Comparison of ENCODE assay signal across 14 cellular contexts in the genomic region with DNA sequence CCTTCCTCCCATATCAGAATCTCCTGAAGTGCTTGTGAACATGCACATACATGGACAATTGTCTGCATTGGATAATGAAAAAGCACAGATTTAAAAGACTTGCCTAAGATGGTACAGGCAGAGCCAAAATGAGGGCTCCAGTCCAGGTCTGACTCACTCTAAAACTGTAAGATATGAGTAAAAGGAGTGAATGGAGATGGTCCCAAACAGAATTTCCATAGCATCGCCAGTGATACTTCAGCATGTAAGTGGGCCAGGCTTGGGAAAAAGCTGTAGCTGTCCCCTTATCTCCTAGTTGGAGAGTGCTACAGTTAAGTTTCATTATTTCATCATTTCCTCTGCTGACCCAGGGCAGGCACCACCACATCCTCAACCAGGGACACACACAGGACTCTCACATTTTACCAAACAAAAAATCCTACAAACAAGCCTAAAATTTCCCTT. TPM values are rescaled to one million over a fixed set of nuclear protein-coding genes. Genes with fewer than 3 reads are reported as not detected.
DNase-seq lines count a peak whose midpoint lies in the region; ATAC-seq and TF ChIP-seq lines count a peak whose summit lies in the region.
"Had no signal": no experiment of that assay in that cellular context is flagged by ENCODE, and none has a peak within 500 bp of the region (broad histone marks: within the 10 kb centered on the region; RNA-seq: fewer than 3 reads in every experiment).

No MANE protein-coding gene starts in this region.

- ATAC-seq in activated B cell treated with CpG ODN at 0.5 μM for 24 hours (ENCODE audit: low read depth) (no peak), GM19467 (IDR thresholded peaks at IDR 0.05; ENCODE audit: unreplicated experiment) (no peak)
- ATAC-seq: left ventricle myocardium superior had no signal

- no peak overlapping the region for H3K4me3 ChIP-seq in KMS-11 (IDR thresholded peaks at IDR 0.05; ENCODE audit: insufficient read depth, low read depth, low read length)
- H3K4me3 ChIP-seq in right atrium auricular region = no peak overlapping the region
- H3K4me3 ChIP-seq: pancreas had no signal

- DNase-seq in CD14-positive monocyte (ENCODE audit: low spot score) (no peak), activated B cell treated with CpG ODN at 0.5 μM for 24 hours (no peak), hepatic stellate cell (ENCODE audit: low spot score) (peak; percentile 24), DMS153 treated with DMSO at 0.1 percent for 48 hours (lab: John Stamatoyannopoulos, UW; ENCODE audit: unreplicated experiment) (no peak), type B pancreatic cell (ENCODE audit: extremely low spot score, unreplicated experiment) (no peak), right atrium auricular region (ENCODE audit: low spot score) (no peak)
- DNase-seq: activated CD4-positive, alpha-beta T cell treated with anti-CD3 and anti-CD28 coated beads for 48 hours; left ventricle myocardium superior; NCI-H1092; NCI-H524; pancreas had no signal

- H3K27ac ChIP-seq in KMS-11 (no peak overlapping the region), right atrium auricular region (no peak overlapping the region)
- H3K27ac ChIP-seq: pancreas had no signal

- CTCF ChIA-PET in activated B cell treated with CpG ODN at 0.5 μM for 24 hours (lab: Charles Lee) = interaction anchor here (8.1 kb wide), 1 partner anchor 25 kb away, joined by 89 read pairs; a partner anchor contains a TSS

- no peaks in the 10 kb centered on the region for H3K36me3 Mint-ChIP-seq in CD14-positive monocyte
- peaks cover 10% of the 10 kb centered on the region for H3K36me3 Mint-ChIP-seq in activated B cell treated with CpG ODN at 0.5 μM for 24 hours (ENCODE audit: low read depth)
- no peaks in the 10 kb centered on the region for H3K36me3 Mint-ChIP-seq in type B pancreatic cell

- peak overlapping the region; percentile 14; the same call in 1 of the 2 replicates for H3K4me2 ChIP-seq in KMS-11

- POLR2A ChIA-PET in activated B cell treated with CpG ODN at 0.5 μM for 24 hours (lab: Charles Lee) = interaction anchor here (0.6 to 7.3 kb wide), 7 partner anchors 11 to 45 kb away, joined by 3 to 144 read pairs (median 6); a partner anchor contains a TSS

- H3K4me1 Mint-ChIP-seq in CD14-positive monocyte = peaks cover 66% of the 10 kb centered on the region
- peaks cover 77% of the 10 kb centered on the region for H3K4me1 Mint-ChIP-seq in activated B cell treated with CpG ODN at 0.5 μM for 24 hours
- peaks cover 7% of the 10 kb centered on the region for H3K4me1 Mint-ChIP-seq in type B pancreatic cell (ENCODE audit: unreplicated experiment)

- no peaks in the 10 kb centered on the region for H3K9me3 Mint-ChIP-seq in CD14-positive monocyte
- H3K9me3 Mint-ChIP-seq in activated B cell treated with CpG ODN at 0.5 μM for 24 hours = peaks cover 2% of the 10 kb centered on the region
- H3K9me3 Mint-ChIP-seq in type B pancreatic cell = peaks cover 6% of the 10 kb centered on the region
- H3K9me3 Mint-ChIP-seq: stimulated activated naive CD8-positive, alpha-beta T cell treated with anti-CD3 and anti-CD28 coated beads, Interleukin-15, Interleukin-2, amounts not matched to agents 100 ng/mL and 50 ng/mL, for 24 hours had no signal

- no peak overlapping the region for H2AFZ ChIP-seq in KMS-11 (ENCODE audit: low read depth)

- H3K4me3 Mint-ChIP-seq in CD14-positive monocyte = peak overlapping the region in 1 of 2 donors; percentile 58
- no peak overlapping the region for H3K4me3 Mint-ChIP-seq in activated B cell treated with CpG ODN at 0.5 μM for 24 hours
- H3K4me3 Mint-ChIP-seq in type B pancreatic cell = no peak overlapping the region
- H3K4me3 Mint-ChIP-seq: stimulated activated naive CD8-positive, alpha-beta T cell treated with anti-CD3 and anti-CD28 coated beads, Interleukin-15, Interleukin-2, amounts not matched to agents 100 ng/mL and 50 ng/mL, for 24 hours had no signal

- no peaks in the 10 kb centered on the region for H4K20me1 ChIP-seq in KMS-11 (ENCODE audit: insufficient read depth)

- H3K79me2 ChIP-seq in KMS-11 (ENCODE audit: insufficient read depth, low read depth) = no peaks in the 10 kb centered on the region

- intact Hi-C loops in CD14-positive monocyte (cut with micrococcal nuclease) (no loop called here), activated B cell treated with CpG ODN at 0.5 μM for 24 hours (cut with micrococcal nuclease) (no loop called here)

- H3K36me3 ChIP-seq in KMS-11 (ENCODE audit: insufficient read depth) = no peaks in the 10 kb centered on the region
- no peaks in the 10 kb centered on the region for H3K36me3 ChIP-seq in right atrium auricular region
- H3K36me3 ChIP-seq: pancreas had no signal

- no peak for TF ChIP-seq CTCF in CD14-positive monocyte (IDR thresholded peaks at IDR 0.05)
- no peak for TF ChIP-seq CTCF in KMS-11 (conservative IDR thresholded peaks at IDR 0.05; ENCODE audit: low read depth, low read length)
- TF ChIP-seq CTCF in activated B cell treated with CpG ODN at 0.5 μM for 24 hours (IDR thresholded peaks at IDR 0.05) = no peak
- TF ChIP-seq CTCF in type B pancreatic cell (conservative IDR thresholded peaks at IDR 0.05) = no peak
- TF ChIP-seq CTCF in right atrium auricular region (IDR thresholded peaks at IDR 0.05) = no peak

- H3K9ac ChIP-seq in KMS-11 = no peak overlapping the region

- no peaks in the 10 kb centered on the region for H3K27me3 ChIP-seq in KMS-11 (ENCODE audit: insufficient read depth, low read depth)
- H3K27me3 ChIP-seq in right atrium auricular region = no peaks in the 10 kb centered on the region
- H3K27me3 ChIP-seq: pancreas had no signal

- H3K27ac Mint-ChIP-seq in CD14-positive monocyte = peak overlapping the region in 6 of 7 donors; percentile 26 to 90 (median 69)
- H3K27ac Mint-ChIP-seq in activated B cell treated with CpG ODN at 0.5 μM for 24 hours = peak overlapping the region; percentile 67
- no peak overlapping the region for H3K27ac Mint-ChIP-seq in type B pancreatic cell
- H3K27ac Mint-ChIP-seq: stimulated activated naive CD8-positive, alpha-beta T cell treated with anti-CD3 and anti-CD28 coated beads, Interleukin-15, Interleukin-2, amounts not matched to agents 100 ng/mL and 50 ng/mL, for 24 hours had no signal

- no peaks in the 10 kb centered on the region for H3K9me3 ChIP-seq in right atrium auricular region
- H3K9me3 ChIP-seq: pancreas had no signal

- H3K4me1 ChIP-seq in KMS-11 (ENCODE audit: low read depth, poor library complexity, severe bottlenecking) = peaks cover 52% of the 10 kb centered on the region
- peaks cover 0 to 4% of the 10 kb centered on the region in 2 donors for H3K4me1 ChIP-seq in right atrium auricular region
- H3K4me1 ChIP-seq: pancreas had no signal

- H3K27me3 Mint-ChIP-seq in CD14-positive monocyte (ENCODE audit: low read depth in 3 of 3) (no peaks in the 10 kb centered on the region), activated B cell treated with CpG ODN at 0.5 μM for 24 hours (no peaks in the 10 kb centered on the region), type B pancreatic cell (peaks cover 8% of the 10 kb centered on the region)
- H3K27me3 Mint-ChIP-seq: stimulated activated naive CD8-positive, alpha-beta T cell treated with anti-CD3 and anti-CD28 coated beads, Interleukin-15, Interleukin-2, amounts not matched to agents 100 ng/mL and 50 ng/mL, for 24 hours had no signal

RNA-seq across cellular contexts. Expression of a gene that starts 26.4 kb away (rescaled TPM):
- polyA plus RNA-seq in CD14-positive monocyte = 1 to 10 TPM in 1 of 2 donors, under 1 TPM in 1; 0.28 to 1.6 TPM
- 64.4 and 72.3 TPM in 2 replicates for total RNA-seq in activated B cell treated with CpG ODN at 0.5 μM for 24 hours
- 1.8 TPM in 1 of 2 replicates, not detected in the other for total RNA-seq in type B pancreatic cell (ENCODE audit: low replicate concordance)
- 10 to 100 TPM in 1 of 2 donors, 1 to 10 TPM in 1; 3.6 to 19.8 TPM for total RNA-seq in right atrium auricular region
